In genomic region chr2:170562928-170563327, GRCh38 we compare ENCODE assay signal across 27 cellular contexts.
"Had no signal": no experiment of that assay in that cellular context is flagged by ENCODE, and none has a peak within 500 bp of the region (broad histone marks: within the 10 kb centered on the region; RNA-seq: fewer than 3 reads in every experiment).

No MANE protein-coding gene starts in this region.

- H3K9ac ChIP-seq: neural progenitor cell, parathyroid adenoma had no signal

- H3K36me3 ChIP-seq: neural progenitor cell, ovary, spleen, suprapubic skin, tibial artery, transverse colon, upper lobe of right lung, uterus had no signal

- H3K4me3 ChIP-seq: neural progenitor cell, ovary, psoas muscle, skin epidermis, smooth muscle cell, spleen, suprapubic skin, testis, tibial artery, transverse colon, upper lobe of right lung, uterus had no signal

- H3K27ac ChIP-seq: neural progenitor cell, ovary, parathyroid adenoma, psoas muscle, skin epidermis, spleen, suprapubic skin, testis, tibial artery, transverse colon, upper lobe of right lung, uterus had no signal

- H3K9me3 ChIP-seq: ovary, psoas muscle, spleen, suprapubic skin, testis, tibial artery, transverse colon, upper lobe of right lung, uterus had no signal

- H2AFZ ChIP-seq: neural progenitor cell, parathyroid adenoma had no signal

- ATAC-seq: naive thymus-derived CD4-positive, alpha-beta T cell; natural killer cell; psoas muscle; right cardiac atrium; sciatic nerve; stimulated activated effector memory CD8-positive, alpha-beta T cell treated with anti-CD3 and anti-CD28 coated beads, Interleukin-12 subunit alpha, Interleukin-12 subunit beta, amount 100 ng/mL, for 72 hours; stimulated activated naive B cell treated with anti-CD40 and anti-IgM and Interleukin-4, amounts not matched to agents 10 μg/mL and 1 μg/mL and 100 μg/mL, for 72 hours; stimulated activated naive CD8-positive, alpha-beta T cell treated with anti-CD3 and anti-CD28 coated beads, Interleukin-15, amount 100 ng/mL, for 72 hours; stimulated activated naive CD8-positive, alpha-beta T cell treated with anti-CD3 and anti-CD28 coated beads, Interleukin-15, Interleukin-2, amounts not matched to agents 100 U/mL and 50 U/mL, for 24 hours; upper lobe of right lung had no signal

- H3K4me2 ChIP-seq: neural progenitor cell, smooth muscle cell had no signal

- H3K27me3 ChIP-seq: neural progenitor cell, ovary, spleen, suprapubic skin, testis, tibial artery, transverse colon, upper lobe of right lung, uterus had no signal

- H3K4me1 ChIP-seq: parathyroid adenoma, psoas muscle, spleen, suprapubic skin, testis, transverse colon, upper lobe of right lung, uterus had no signal

- H3K79me2 ChIP-seq: parathyroid adenoma had no signal

- DNase-seq: naive thymus-derived CD4-positive, alpha-beta T cell; natural killer cell; occipital lobe; ovary; posterior cingulate gyrus; psoas muscle; right cardiac atrium; spleen; stimulated activated CD4-positive, alpha-beta T cell treated with anti-CD3 and anti-CD28 coated beads, Interleukin-12 subunit alpha, Interleukin-12 subunit beta, amount 100 ng/mL, for 4 hours; stimulated activated CD4-positive, alpha-beta T cell treated with anti-CD3 and anti-CD28 coated beads, Interleukin-1b, Interleukin-23, amount 100 ng/mL, for 48 hours; stimulated activated CD4-positive, alpha-beta T cell treated with anti-CD3 and anti-CD28 coated beads, Interleukin-4, amount 100 ng/mL, for 24 hours; stimulated activated naive B cell treated with anti-CD40 and anti-IgM and Interleukin-4, amounts not matched to agents 10 μg/mL and 1 μg/mL and 100 μg/mL, for 72 hours; stimulated activated naive CD8-positive, alpha-beta T cell treated with anti-CD3 and anti-CD28 coated beads, Interleukin-15, amount 100 ng/mL, for 72 hours; stimulated activated naive CD8-positive, alpha-beta T cell treated with anti-CD3 and anti-CD28 coated beads, Interleukin-15, Interleukin-2, amounts not matched to agents 100 U/mL and 50 U/mL, for 24 hours; substantia nigra; testis; tibial artery; transverse colon; upper lobe of right lung; uterus had no signal
